In the genomic region with DNA sequence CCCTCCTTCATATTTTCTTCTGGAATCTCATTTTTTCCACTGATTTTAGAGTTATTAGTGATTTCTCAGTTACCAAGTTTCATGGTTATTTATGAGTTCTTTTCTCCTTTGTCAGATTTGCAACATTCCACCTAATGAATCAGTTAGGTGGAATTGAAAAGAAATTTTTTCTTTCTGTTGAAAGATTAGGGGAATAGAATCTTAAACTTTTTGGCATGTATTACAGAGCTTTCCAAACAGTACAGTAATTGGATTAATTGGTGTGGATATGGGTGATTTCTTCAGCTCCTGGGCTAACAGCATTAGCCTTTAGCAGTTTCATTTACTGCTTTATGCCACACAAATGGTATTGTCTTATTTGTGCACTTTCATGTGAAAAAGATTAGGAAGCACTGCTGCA, we compare ENCODE assay signal across 15 cellular contexts.
"Had no signal": no experiment of that assay in that cellular context is flagged by ENCODE, and none has a peak within 500 bp of the region (broad histone marks: within the 10 kb centered on the region; RNA-seq: fewer than 3 reads in every experiment).

No MANE protein-coding gene starts in this region.

- H3K4me1 Mint-ChIP-seq: nephron had no signal

- H3K36me3 ChIP-seq: thoracic aorta had no signal

- H3K27ac ChIP-seq: stomach, thoracic aorta, VCaP had no signal

- H3K9me3 Mint-ChIP-seq: activated naive CD4-positive, alpha-beta T cell treated with anti-CD3 and anti-CD28 coated beads for 36 hours; T-cell had no signal

- H3K27me3 Mint-ChIP-seq: memory B cell, T-cell had no signal

- H3K27me3 ChIP-seq: stomach had no signal

- H3K27ac Mint-ChIP-seq: activated naive CD4-positive, alpha-beta T cell treated with anti-CD3 and anti-CD28 coated beads for 36 hours; memory B cell; nephron had no signal

- H3K4me3 Mint-ChIP-seq: activated naive CD4-positive, alpha-beta T cell treated with anti-CD3 and anti-CD28 coated beads for 36 hours; memory B cell; nephron; T-cell had no signal

- ATAC-seq: left lobe of liver, T-cell had no signal

- DNase-seq: activated CD4-positive, alpha-beta T cell treated with anti-CD3 and anti-CD28 coated beads for 48 hours; activated CD8-positive, alpha-beta memory T cell treated with anti-CD3 and anti-CD28 coated beads for 24 hours; activated naive CD4-positive, alpha-beta T cell treated with anti-CD3 and anti-CD28 coated beads for 36 hours; amygdala; cerebellar nuclear complex; dermis blood vessel endothelial cell; glutamatergic neuron; occipital lobe; stomach; T-cell had no signal

- H3K9me3 ChIP-seq: stomach, thoracic aorta had no signal

- H3K4me3 ChIP-seq: stomach, thoracic aorta had no signal
